In genomic region chr14:24311837-24312615, GRCh38 we compare ENCODE assay signal across 8 cellular contexts. TPM values are rescaled to one million over a fixed set of nuclear protein-coding genes. Genes with fewer than 3 reads are reported as not detected.
DNase-seq lines count a peak whose midpoint lies in the region; ATAC-seq and TF ChIP-seq lines count a peak whose summit lies in the region.
"Had no signal": no experiment of that assay in that cellular context is flagged by ENCODE, and none has a peak within 500 bp of the region (broad histone marks: within the 10 kb centered on the region; RNA-seq: fewer than 3 reads in every experiment).

No MANE protein-coding gene starts in this region.

- H3K4me3 ChIP-seq in GM08714 (ENCODE audit: low read length): peak overlapping the region; percentile 51; the same call in 1 of the 2 replicates
- H3K4me3 ChIP-seq in esophagus muscularis mucosa: peak overlapping the region; percentile 64 to 73 (median 66)
- H3K4me3 ChIP-seq in skin epidermis: peak overlapping the region; percentile 46 to 60 (median 51)
- no peak overlapping the region for H3K4me3 ChIP-seq in PC-3 (ENCODE audit: low read length)

- H3K9ac ChIP-seq in PC-3 (ENCODE audit: low read length): no peak overlapping the region

- no peaks in the 10 kb centered on the region for H3F3A ChIP-seq in PC-3 (ENCODE audit: low read length, unreplicated experiment)

- no peaks in the 10 kb centered on the region for H3K79me2 ChIP-seq in PC-3 (ENCODE audit: low read length)

- TF ChIP-seq POLR2A in esophagus muscularis mucosa (IDR thresholded peaks at IDR 0.05; ENCODE audit: low read depth): no peak

- BruUV-seq in PC-3 (replicated peaks; lab: Mats Ljungman, UMichigan): no TSS peak

- H3K27ac ChIP-seq in RWPE1 (peak overlapping the region; percentile 98), esophagus muscularis mucosa (replicated peaks in 1 of 4) (peak overlapping the region; percentile 77 to 90 (median 84)), skin epidermis (peak overlapping the region; percentile 55 to 94 (median 89)), PC-3 (ENCODE audit: low read length) (no peak overlapping the region)

- no peak overlapping the region for H3K4me2 ChIP-seq in PC-3 (ENCODE audit: low read length)

- H3K9me2 ChIP-seq in PC-3 (replicated peaks; ENCODE audit: low read length): no peaks in the 10 kb centered on the region

- no peaks in the 10 kb centered on the region for H4K20me1 ChIP-seq in PC-3 (ENCODE audit: low read length)

- TF ChIP-seq EP300 in esophagus muscularis mucosa (IDR thresholded peaks at IDR 0.05): no peak

- WGBS in esophagus muscularis mucosa: 80% methylated on average over 1 of the region's 1 CpG

- H3K9me3 ChIP-seq in esophagus muscularis mucosa (no peaks in the 10 kb centered on the region), PC-3 (ENCODE audit: low read length) (no peaks in the 10 kb centered on the region)

- TF ChIP-seq CTCF in RWPE1 (conservative IDR thresholded peaks at IDR 0.05; ENCODE audit: low read depth): no peak
- TF ChIP-seq CTCF in esophagus muscularis mucosa (IDR thresholded peaks at IDR 0.05): no peak
- no peak for TF ChIP-seq CTCF in PC-3 (conservative IDR thresholded peaks at IDR 0.05; ENCODE audit: low read depth, low read length)

- DNase-seq in RWPE1 (ENCODE audit: low spot score) (no peak), esophagus muscularis mucosa (ENCODE audit: extremely low spot score) (no peak), PC-3 (no peak)
- DNase-seq: cortex of kidney had no signal

- peaks cover 2 to 9% (median 7%) of the 10 kb centered on the region in 4 donors for H3K36me3 ChIP-seq in esophagus muscularis mucosa
- H3K36me3 ChIP-seq in PC-3 (ENCODE audit: low read depth, low read length): peaks cover 12% of the 10 kb centered on the region; the same call in 1 of the 2 replicates

- POLR2A ChIA-PET in RWPE1 (lab: Yijun Ruan, JAX; ENCODE audit: low non-redundant PET): no interaction called here
- POLR2A ChIA-PET in PC-3 (lab: Charles Lee; ENCODE audit: unreplicated experiment): no interaction called here

- CTCF ChIA-PET in RWPE1 (lab: Yijun Ruan, JAX) (interaction anchor here (1.0 to 1.7 kb wide), 2 partner anchors 48 to 124 kb away, joined by 3 to 4 read pairs; no protein-coding TSS in a partner anchor), PC-3 (lab: Charles Lee) (no interaction called here)

- H2AFZ ChIP-seq in PC-3 (ENCODE audit: low read length): no peak overlapping the region

- H3K27me3 ChIP-seq in esophagus muscularis mucosa (peaks cover 0 to 24% (median 9%) of the 10 kb centered on the region in 4 donors), PC-3 (ENCODE audit: low read length) (no peaks in the 10 kb centered on the region)

- ATAC-seq in HG03196 (IDR thresholded peaks at IDR 0.05; ENCODE audit: unreplicated experiment) (no peak), HG03457 (IDR thresholded peaks at IDR 0.05; ENCODE audit: unreplicated experiment) (no peak), PC-3 (no peak)

- H3K4me1 ChIP-seq in esophagus muscularis mucosa (peaks cover 54 to 87% (median 66%) of the 10 kb centered on the region in 4 donors), PC-3 (ENCODE audit: insufficient read depth, low read length) (peaks cover 14% of the 10 kb centered on the region)

- intact Hi-C loops in esophagus muscularis mucosa (cut with DNase I): loop anchor here (5.0 kb wide), 1 partner anchor 125 kb away; no protein-coding TSS in a partner anchor
- intact Hi-C loops in PC-3 (cut with micrococcal nuclease): no loop called here

RNA-seq across cellular contexts. Expression of gene LTB4R, which starts 0.7 kb away (rescaled TPM):
- total RNA-seq in esophagus muscularis mucosa: 1 to 10 TPM in 3 of 4 donors, under 1 TPM in 1; 0.42 to 6.0 (median 2.9) TPM
- total RNA-seq in PC-3 (2014; rRNA removed): 11.6 and 13.1 TPM in 2 replicates

RNA-seq across cellular contexts. Expression of gene LTB4R2, which starts 2.1 kb away (rescaled TPM):
- total RNA-seq in esophagus muscularis mucosa (1 to 10 TPM; 1.7 to 3.7 (median 2.4) TPM), PC-3 (2014; rRNA removed) (9.3 and 19.3 TPM in 2 replicates)

RNA-seq across cellular contexts. Expression of gene CIDEB, which starts 4.2 kb away (rescaled TPM):
- total RNA-seq in esophagus muscularis mucosa: 10 to 100 TPM in 1 of 4 donors, 1 to 10 TPM in 3; 6.6 to 12.5 (median 8.1) TPM
- total RNA-seq in PC-3 (2014; rRNA removed): not detected in 2 replicates

RNA-seq across cellular contexts. Expression of gene NOP9, which starts 12.4 kb away (rescaled TPM):
- total RNA-seq in esophagus muscularis mucosa: 10 to 100 TPM; 16.6 to 29.2 (median 21.6) TPM
- total RNA-seq in PC-3 (2014; rRNA removed): 30.4 and 35.5 TPM in 2 replicates

RNA-seq across cellular contexts. Expression of gene DHRS1, which starts 12.4 kb away (rescaled TPM):
- 10 to 100 TPM; 13.9 to 22.4 (median 19.2) TPM for total RNA-seq in esophagus muscularis mucosa
- 15.8 and 15.9 TPM in 2 replicates for total RNA-seq in PC-3 (2014; rRNA removed)
